ENCODE assay signal across 17 cellular contexts in genomic region chr5:139361821-139362429, GRCh38. TPM values are rescaled to one million over a fixed set of nuclear protein-coding genes. Genes with fewer than 3 reads are reported as not detected.
"Had no signal": no experiment of that assay in that cellular context is flagged by ENCODE, and none has a peak within 500 bp of the region (broad histone marks: within the 10 kb centered on the region; RNA-seq: fewer than 3 reads in every experiment).

No MANE protein-coding gene starts in this region.

- H3K4me1 ChIP-seq: left lung had no signal

- H3K27ac ChIP-seq: esophagus muscularis mucosa, gastroesophageal sphincter, heart left ventricle, left lung, stomach had no signal

- H3K27me3 ChIP-seq: esophagus muscularis mucosa, gastroesophageal sphincter, heart left ventricle, left lung, stomach had no signal

- DNase-seq: activated effector memory CD4-positive, alpha-beta T cell treated with anti-CD3 and anti-CD28 coated beads, Interleukin-2, amount 50 U/mL, for 16 hours; activated naive CD4-positive, alpha-beta T cell treated with anti-CD3 and anti-CD28 coated beads, Interleukin-2, amount 50 U/mL, for 16 hours; effector CD8-positive, alpha-beta T cell; heart left ventricle; left lung; stomach; T1000 had no signal

- H3K4me3 ChIP-seq: esophagus muscularis mucosa, gastroesophageal sphincter, heart left ventricle, left lung, stomach had no signal

- ATAC-seq: gastroesophageal sphincter, heart left ventricle, left lung had no signal

- FAIRE-seq: astrocyte, bronchial epithelial cell had no signal

- H3K9me3 ChIP-seq: esophagus muscularis mucosa, gastroesophageal sphincter, heart left ventricle, left lung, stomach had no signal

RNA-seq across cellular contexts. Expression of gene SLC23A1, which starts 21.2 kb away (rescaled TPM):
- total RNA-seq: astrocyte, bronchial epithelial cell, cerebellum, esophagus muscularis mucosa, gastroesophageal sphincter, heart left ventricle, kidney epithelial cell, lung microvascular endothelial cell, neural crest cell, omental fat pad, temporal lobe had no signal
- polyA plus RNA-seq: heart left ventricle, stomach had no signal

RNA-seq across cellular contexts. Expression of gene MZB1, which starts 27.8 kb away (rescaled TPM):
- total RNA-seq: astrocyte, bronchial epithelial cell, kidney epithelial cell, temporal lobe had no signal
